8 cellular contexts compared by ENCODE assay signal in the genomic region with DNA sequence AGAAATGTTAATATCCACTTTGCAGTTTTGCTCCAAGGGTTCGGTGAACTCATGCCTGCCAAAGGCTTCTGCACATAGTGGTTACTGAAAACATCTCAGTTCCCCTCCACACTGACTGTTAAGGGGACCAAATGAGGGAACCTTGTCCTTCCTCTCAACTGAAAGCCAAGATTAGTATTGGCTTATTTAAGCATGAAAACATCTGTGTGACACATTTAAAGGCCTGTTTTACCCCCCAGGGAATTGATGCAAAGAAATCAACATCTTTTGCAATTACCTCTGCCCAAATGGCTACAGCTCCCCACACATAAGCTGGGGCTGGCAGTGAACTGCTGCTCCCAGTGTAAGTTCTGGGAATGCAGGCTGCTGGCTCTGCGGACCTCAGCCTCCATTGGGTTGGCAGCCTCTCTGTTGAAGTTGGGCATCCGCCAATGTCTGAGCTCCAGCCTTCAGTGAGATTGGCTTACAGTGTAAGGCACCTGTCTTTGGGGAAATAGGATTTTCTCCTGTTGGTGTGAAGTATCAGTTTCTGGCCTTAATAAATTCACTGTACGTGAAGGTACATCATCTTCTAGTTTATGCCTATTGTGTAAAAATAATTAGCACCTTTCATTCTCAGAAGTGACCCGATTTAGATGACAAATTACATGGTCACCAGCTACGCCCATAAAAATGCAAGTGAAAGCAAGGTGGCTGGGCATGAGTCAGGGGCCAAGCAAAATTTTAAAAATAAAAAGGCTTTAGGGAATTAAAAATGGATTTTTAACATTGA.
DNase-seq lines count a peak whose midpoint lies in the region; ATAC-seq and TF ChIP-seq lines count a peak whose summit lies in the region.

No MANE protein-coding gene starts in this region.

- no peak overlapping the region for H3K4me3 ChIP-seq in MM.1S (ENCODE audit: low read length)

- DNase-seq in GM19238 (ENCODE audit: insufficient read length, low spot score) (peak; percentile 41), amygdala (lab: John Stamatoyannopoulos, UW) (peak in 35 of 56 donors; percentile 1 to 66 (median 14)), posterior cingulate gyrus (peak; percentile 27 to 89 (median 49)), OCI-M1 (lab: John Stamatoyannopoulos, UW) (no peak), MM.1S (no peak), nephron progenitor cell (no peak)

- peaks cover 3% of the 10 kb centered on the region; the same call in 1 of the 2 replicates for H3F3A ChIP-seq in MM.1S (ENCODE audit: insufficient read depth, low read length)

- no peak overlapping the region for H3K9ac ChIP-seq in MM.1S (ENCODE audit: low read length)

- H3K27me3 ChIP-seq in MM.1S (replicated peaks; ENCODE audit: insufficient read depth, low read length): no peaks in the 10 kb centered on the region

- no peaks in the 10 kb centered on the region for H3K79me2 ChIP-seq in MM.1S (ENCODE audit: low read length)

- no peak overlapping the region for H2AFZ ChIP-seq in MM.1S (ENCODE audit: low read length)

- H3K4me1 ChIP-seq in MM.1S (ENCODE audit: low read length): peaks cover 8% of the 10 kb centered on the region

- no peak for TF ChIP-seq CTCF in MM.1S (IDR thresholded peaks at IDR 0.05; ENCODE audit: low read length)
- TF ChIP-seq CTCF in nephron progenitor cell (IDR thresholded peaks at IDR 0.05): no peak

- intact Hi-C loops in posterior cingulate gyrus (cut with DNase I): no loop called here

- no peaks in the 10 kb centered on the region for H3K27me3 Mint-ChIP-seq in nephron progenitor cell (ENCODE audit: low read depth, poor library complexity)

- no peaks in the 10 kb centered on the region for H4K20me1 ChIP-seq in MM.1S (ENCODE audit: insufficient read depth, low read length)

- no peaks in the 10 kb centered on the region for H3K9me2 ChIP-seq in MM.1S (replicated peaks; ENCODE audit: insufficient read depth, low read length)

- no peak overlapping the region for H3K27ac Mint-ChIP-seq in nephron progenitor cell

- no peak overlapping the region for H3K27ac ChIP-seq in MM.1S (ENCODE audit: low read length)

- H3K4me2 ChIP-seq in MM.1S (ENCODE audit: low read depth, low read length): no peak overlapping the region

- peaks cover 3% of the 10 kb centered on the region for H3K9me3 Mint-ChIP-seq in nephron progenitor cell

- no peaks in the 10 kb centered on the region for H3K36me3 ChIP-seq in MM.1S (replicated peaks; ENCODE audit: insufficient read depth, low read length)

- ATAC-seq in HG03066 (IDR thresholded peaks at IDR 0.05; ENCODE audit: low read depth, unreplicated experiment) (peak; percentile 73), GM19324 (IDR thresholded peaks at IDR 0.05; ENCODE audit: low FRiP score, unreplicated experiment) (no peak)

- H3K4me3 Mint-ChIP-seq in nephron progenitor cell: no peak overlapping the region

- no peaks in the 10 kb centered on the region for H3K4me1 Mint-ChIP-seq in nephron progenitor cell

- H3K9me3 ChIP-seq in MM.1S (replicated peaks; ENCODE audit: insufficient read depth, low read length): no peaks in the 10 kb centered on the region

- peaks cover 31% of the 10 kb centered on the region for H3K36me3 Mint-ChIP-seq in nephron progenitor cell (ENCODE audit: low read depth)

Comparison
In these comparisons a context has a peak if more than half of its experiments do, and no peak if none do; other contexts are left out.
1. DNase-seq: peak in GM19238 (single experiment), amygdala (35 of 56) and posterior cingulate gyrus (10 of 10); none in OCI-M1 (single experiment), MM.1S (single experiment) and nephron progenitor cell (single experiment).